In the genomic region with DNA sequence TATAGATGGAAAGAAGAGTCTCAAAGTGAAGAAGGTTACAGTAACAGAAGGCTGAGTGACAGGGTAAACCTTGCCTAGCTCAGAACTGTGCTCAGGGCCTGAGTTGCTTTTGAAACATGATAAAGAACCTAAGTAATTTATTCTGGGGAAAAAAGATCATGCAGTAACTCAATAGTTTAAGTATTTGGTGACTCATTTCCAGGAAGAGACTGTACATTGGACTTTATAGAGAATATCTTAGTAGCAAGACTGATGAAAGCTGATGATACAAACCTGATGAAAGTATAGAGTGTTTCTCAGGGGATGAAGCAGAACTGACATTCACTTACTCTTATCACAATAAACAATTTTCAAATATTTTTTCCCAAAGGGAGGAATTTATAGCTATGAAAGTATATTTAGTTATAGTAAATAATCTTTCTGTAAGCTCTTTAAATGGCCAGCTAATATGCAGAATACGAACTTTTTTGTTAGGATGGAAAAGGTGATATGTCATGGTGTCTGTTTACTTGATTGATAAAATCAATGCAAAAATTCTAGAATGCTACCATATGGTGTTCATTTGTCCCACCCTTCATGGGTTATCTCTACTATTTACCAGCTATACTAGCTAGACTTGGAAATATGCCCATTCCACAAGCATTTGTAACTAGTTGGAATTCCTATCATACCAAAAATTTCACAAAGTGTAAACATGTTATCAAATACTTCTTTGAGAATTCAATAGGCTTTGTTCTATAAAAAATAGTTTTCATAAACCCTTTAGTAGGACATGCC, we compare ENCODE assay signal across 1 cellular context.
TF ChIP-seq lines count a peak whose summit lies in the region.

No MANE protein-coding gene starts in this region.

TF ChIP-seq in SK-N-SH, 30 proteins besides CTCF, POLR2A, EP300 and RAD21 (continued from another document):
- peak; percentile 63 for TF ChIP-seq TCF12 (IDR thresholded peaks at IDR 0.05)
